15 cellular contexts compared by ENCODE assay signal in genomic region chr6:75775219-75775618, GRCh38. TPM values are rescaled to one million over a fixed set of nuclear protein-coding genes. Genes with fewer than 3 reads are reported as not detected.
DNase-seq lines count a peak whose midpoint lies in the region; ATAC-seq and TF ChIP-seq lines count a peak whose summit lies in the region.
"Had no signal": no experiment of that assay in that cellular context is flagged by ENCODE, and none has a peak within 500 bp of the region (broad histone marks: within the 10 kb centered on the region; RNA-seq: fewer than 3 reads in every experiment).

No MANE protein-coding gene starts in this region.

- intact Hi-C loops in Right ventricle myocardium superior (cut with DNase I) (no loop called here), left cardiac atrium (cut with DNase I) (no loop called here), esophagus squamous epithelium (cut with DNase I) (no loop called here), OCI-LY7 (cut with micrococcal nuclease; ENCODE audit: unreplicated experiment) (no loop called here)

- no TSS peak for BruUV-seq in OCI-LY7 (replicated peaks; lab: Mats Ljungman, UMichigan)

- DNase-seq in Right ventricle myocardium superior (no peak), left cardiac atrium (no peak), NCI-H187 treated with DMSO at 0.1 percent for 48 hours (lab: John Stamatoyannopoulos, UW) (peak; percentile 7), SJCRH30 (peak; percentile 47 to 79), nephron progenitor cell (no peak), esophagus squamous epithelium (lab: John Stamatoyannopoulos, UW) (no peak), OCI-LY7 (ENCODE audit: low spot score) (no peak)
- DNase-seq: activated CD8-positive, alpha-beta memory T cell treated with anti-CD3 and anti-CD28 coated beads, Interleukin-2, amount 10 ng/mL, durations not matched to agents 7 days and 5 days; activated naive CD4-positive, alpha-beta T cell; body of pancreas; Calu3; psoas muscle; stimulated activated CD8-positive, alpha-beta memory T cell treated with anti-CD3 and anti-CD28 coated beads, Interleukin-4, amount 100 ng/mL, for 48 hours; tibial artery had no signal

- CTCF ChIA-PET in OCI-LY7 (lab: Charles Lee; ENCODE audit: unreplicated experiment): no interaction called here

- H3K9me3 ChIP-seq in SJCRH30 (replicated peaks): no peaks in the 10 kb centered on the region
- no peaks in the 10 kb centered on the region for H3K9me3 ChIP-seq in esophagus squamous epithelium
- no peaks in the 10 kb centered on the region for H3K9me3 ChIP-seq in OCI-LY7 (ENCODE audit: low read length)
- H3K9me3 ChIP-seq: body of pancreas, psoas muscle, tibial artery had no signal

- no peaks in the 10 kb centered on the region for H3K27me3 Mint-ChIP-seq in nephron progenitor cell (ENCODE audit: low read depth, poor library complexity)
- H3K27me3 Mint-ChIP-seq: activated CD8-positive, alpha-beta memory T cell treated with anti-CD3 and anti-CD28 coated beads, Interleukin-2, amount 10 ng/mL, durations not matched to agents 7 days and 5 days had no signal

- peaks cover 9% of the 10 kb centered on the region; the same call in 1 of the 2 replicates for H3K4me1 ChIP-seq in SJCRH30
- H3K4me1 ChIP-seq in esophagus squamous epithelium: no peaks in the 10 kb centered on the region
- H3K4me1 ChIP-seq in OCI-LY7 (ENCODE audit: insufficient read depth, low read length, poor library complexity, severe bottlenecking): no peaks in the 10 kb centered on the region

- no peaks in the 10 kb centered on the region for H3K27me3 ChIP-seq in SJCRH30
- H3K27me3 ChIP-seq in esophagus squamous epithelium: no peaks in the 10 kb centered on the region
- H3K27me3 ChIP-seq: body of pancreas, tibial artery had no signal

- TF ChIP-seq POLR2A in esophagus squamous epithelium (IDR thresholded peaks at IDR 0.05): no peak

- H3K4me2 ChIP-seq in OCI-LY7 (ENCODE audit: low read length): no peak overlapping the region

- ATAC-seq in Right ventricle myocardium superior (ENCODE audit: poor library complexity): peak; percentile 56
- no peak for ATAC-seq in left cardiac atrium
- ATAC-seq in HG02973 (IDR thresholded peaks at IDR 0.05; ENCODE audit: unreplicated experiment): no peak
- ATAC-seq: activated CD8-positive, alpha-beta memory T cell treated with anti-CD3 and anti-CD28 coated beads, Interleukin-2, amount 10 ng/mL, durations not matched to agents 7 days and 5 days; body of pancreas had no signal

- no peaks in the 10 kb centered on the region for H4K20me1 ChIP-seq in OCI-LY7 (ENCODE audit: insufficient read depth, low read length)

- H3K9me3 Mint-ChIP-seq in nephron progenitor cell: no peaks in the 10 kb centered on the region

- H3K9me2 ChIP-seq in OCI-LY7 (ENCODE audit: insufficient read depth, low read length): no peaks in the 10 kb centered on the region

- no peaks in the 10 kb centered on the region for H3K79me2 ChIP-seq in OCI-LY7 (ENCODE audit: insufficient read depth, low read depth, low read length)

- 85 to 93% methylated on average over 2 to 3 of the region's 3 CpGs for WGBS in esophagus squamous epithelium, 2 donors

- POLR2A ChIA-PET in OCI-LY7 (lab: Charles Lee): no interaction called here

- H3K27ac Mint-ChIP-seq in nephron progenitor cell: peak overlapping the region; percentile 50
- H3K27ac Mint-ChIP-seq: activated CD8-positive, alpha-beta memory T cell treated with anti-CD3 and anti-CD28 coated beads, Interleukin-2, amount 10 ng/mL, durations not matched to agents 7 days and 5 days had no signal

- no peak overlapping the region for H2AFZ ChIP-seq in OCI-LY7 (ENCODE audit: low read length)

- peaks cover 26% of the 10 kb centered on the region for H3K4me1 Mint-ChIP-seq in nephron progenitor cell
- H3K4me1 Mint-ChIP-seq: activated CD8-positive, alpha-beta memory T cell treated with anti-CD3 and anti-CD28 coated beads, Interleukin-2, amount 10 ng/mL, durations not matched to agents 7 days and 5 days had no signal

- H3K4me3 ChIP-seq in SJCRH30: no peak overlapping the region
- H3K4me3 ChIP-seq in esophagus squamous epithelium: no peak overlapping the region
- no peak overlapping the region for H3K4me3 ChIP-seq in OCI-LY7 (ENCODE audit: low read depth, low read length, poor library complexity, severe bottlenecking)
- H3K4me3 ChIP-seq: body of pancreas, psoas muscle, tibial artery had no signal

- H3K36me3 Mint-ChIP-seq in nephron progenitor cell (ENCODE audit: low read depth): peaks cover 6% of the 10 kb centered on the region
- H3K36me3 Mint-ChIP-seq: activated CD8-positive, alpha-beta memory T cell treated with anti-CD3 and anti-CD28 coated beads, Interleukin-2, amount 10 ng/mL, durations not matched to agents 7 days and 5 days had no signal

- H3K36me3 ChIP-seq in SJCRH30 (no peaks in the 10 kb centered on the region), esophagus squamous epithelium (no peaks in the 10 kb centered on the region), OCI-LY7 (ENCODE audit: insufficient read depth, low read length) (no peaks in the 10 kb centered on the region)
- H3K36me3 ChIP-seq: tibial artery had no signal

- no peak overlapping the region for H3K27ac ChIP-seq in SJCRH30
- no peak overlapping the region for H3K27ac ChIP-seq in esophagus squamous epithelium
- no peak overlapping the region for H3K27ac ChIP-seq in OCI-LY7 (ENCODE audit: low read depth, low read length, poor library complexity, severe bottlenecking)
- H3K27ac ChIP-seq: body of pancreas, psoas muscle, tibial artery had no signal

- TF ChIP-seq CTCF in nephron progenitor cell (IDR thresholded peaks at IDR 0.05) (no peak), esophagus squamous epithelium (IDR thresholded peaks at IDR 0.05) (no peak), OCI-LY7 (conservative IDR thresholded peaks at IDR 0.05; ENCODE audit: low read length) (no peak)

- no peak overlapping the region for H3K4me3 Mint-ChIP-seq in nephron progenitor cell
- H3K4me3 Mint-ChIP-seq: activated CD8-positive, alpha-beta memory T cell treated with anti-CD3 and anti-CD28 coated beads, Interleukin-2, amount 10 ng/mL, durations not matched to agents 7 days and 5 days had no signal

RNA-seq across cellular contexts. Expression of gene MYO6, which starts 26.2 kb away (rescaled TPM):
- total RNA-seq in Right ventricle myocardium superior (5.4 TPM), left cardiac atrium (1 to 10 TPM; 6.5 to 10.0 TPM), esophagus squamous epithelium (10 to 100 TPM; 22.1 to 37.0 (median 31.5) TPM), OCI-LY7 (2022) (not detected in 2 replicates)
- total RNA-seq in SJCRH30 (2014; rRNA removed; shearing (Covaris generic)): 6.4 and 6.9 TPM in 2 replicates
- total RNA-seq in OCI-LY7 (2014; rRNA removed; shearing (Covaris generic)): not detected in 2 replicates

Comparison
In these comparisons a context has a peak if more than half of its experiments do, and no peak if none do; other contexts are left out.
1. DNase-seq: peak in NCI-H187 treated with DMSO at 0.1 percent for 48 hours (single experiment) and SJCRH30 (2 of 2); none in Right ventricle myocardium superior (single experiment), left cardiac atrium (single experiment), nephron progenitor cell (single experiment), esophagus squamous epithelium (single experiment) and OCI-LY7 (single experiment).